Comparison of ENCODE assay signal across 12 cellular contexts in the genomic region with DNA sequence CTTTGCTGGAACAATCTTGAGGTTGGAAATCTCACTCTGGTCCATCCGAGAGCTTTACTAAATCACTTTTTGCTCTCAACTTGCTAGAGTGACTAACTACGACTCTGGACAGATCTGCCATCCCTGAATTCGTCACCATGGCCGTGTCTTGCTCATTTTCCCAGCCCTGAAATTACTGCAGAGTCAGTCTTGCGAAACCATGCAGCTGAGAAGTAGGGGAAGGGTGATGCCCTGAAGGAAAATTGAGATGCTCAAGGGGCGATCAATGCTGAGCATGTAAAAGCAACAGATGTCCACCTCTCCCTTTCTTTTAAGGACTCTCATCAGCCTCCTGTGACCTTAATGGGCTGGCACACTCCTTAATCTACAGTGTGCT. TPM values are rescaled to one million over a fixed set of nuclear protein-coding genes. Genes with fewer than 3 reads are reported as not detected.
DNase-seq lines count a peak whose midpoint lies in the region; ATAC-seq, FAIRE-seq and TF ChIP-seq lines count a peak whose summit lies in the region.
"Had no signal": no experiment of that assay in that cellular context is flagged by ENCODE, and none has a peak within 500 bp of the region (broad histone marks: within the 10 kb centered on the region; RNA-seq: fewer than 3 reads in every experiment).

No MANE protein-coding gene starts in this region.

- H3K27ac ChIP-seq in A549 (peak overlapping the region in 1 of 2 experiments; percentile 12; a peak in 1 of 6 replicates), HepG2 (ENCODE audit: extremely low read length, insufficient read depth, low read length) (no peak overlapping the region)
- H3K27ac ChIP-seq: C4-2B, ovary had no signal

- peaks cover 29% of the 10 kb centered on the region for H3K4me1 Mint-ChIP-seq in MCF 10A (ENCODE audit: insufficient read depth, unreplicated experiment)
- H3K4me1 Mint-ChIP-seq in activated T-helper 1 cell treated with anti-CD3 and anti-CD28 coated beads, Interleukin-12 subunit alpha, Interleukin-12 subunit beta, Interleukin-2, Interleukin-4 antibody, amounts not matched to agents 30 ng/mL and 10 ng/mL and 1 ng/mL, durations not matched to agents 14 hours and 24 hours and 36 hours (ENCODE audit: low read depth) = no peaks in the 10 kb centered on the region

- H3K9me3 ChIP-seq in A549 (no peaks in the 10 kb centered on the region), HepG2 (ENCODE audit: low read length) (no peaks in the 10 kb centered on the region)
- H3K9me3 ChIP-seq: ovary had no signal

- CTCF ChIA-PET in A549 (lab: Yijun Ruan, JAX) = interaction anchor here (0.6 to 10.3 kb wide), 27 partner anchors 10 to 251 kb away, joined by 3 to 296 read pairs (median 5); a partner anchor contains a TSS
- CTCF ChIA-PET in MCF 10A (lab: Yijun Ruan, JAX) = interaction anchor here (0.5 to 7.1 kb wide), 28 partner anchors 11 to 823 kb away, joined by 3 to 153 read pairs (median 4); a partner anchor contains a TSS
- CTCF ChIA-PET in HepG2 (lab: Yijun Ruan, JAX; ENCODE audit: low intra/inter-chr PET ratio, low total read pairs) = interaction anchor here (1.5 to 2.6 kb wide), 3 partner anchors 27 to 243 kb away, joined by 10 to 45 read pairs (median 17); no protein-coding TSS in a partner anchor

- H3K4me3 Mint-ChIP-seq in MCF 10A (ENCODE audit: unreplicated experiment) = peak overlapping the region; percentile 40
- no peak overlapping the region for H3K4me3 Mint-ChIP-seq in activated T-helper 1 cell treated with anti-CD3 and anti-CD28 coated beads, Interleukin-12 subunit alpha, Interleukin-12 subunit beta, Interleukin-2, Interleukin-4 antibody, amounts not matched to agents 30 ng/mL and 10 ng/mL and 1 ng/mL, durations not matched to agents 14 hours and 24 hours and 36 hours

- intact Hi-C loops in MCF 10A (cut with micrococcal nuclease) (no loop called here), HepG2 (cut with micrococcal nuclease; ENCODE audit: unreplicated experiment) (no loop called here)
- intact Hi-C loops in activated T-helper 1 cell treated with anti-CD3 and anti-CD28 coated beads, Interleukin-12 subunit alpha, Interleukin-12 subunit beta, Interleukin-2, Interleukin-4 antibody, amounts not matched to agents 30 ng/mL and 10 ng/mL and 1 ng/mL, durations not matched to agents 14 hours and 24 hours and 36 hours (cut with micrococcal nuclease) = no loop called here

- H3K27ac Mint-ChIP-seq in MCF 10A (ENCODE audit: low read depth, unreplicated experiment) = peak overlapping the region; percentile 69
- no peak overlapping the region for H3K27ac Mint-ChIP-seq in activated T-helper 1 cell treated with anti-CD3 and anti-CD28 coated beads, Interleukin-12 subunit alpha, Interleukin-12 subunit beta, Interleukin-2, Interleukin-4 antibody, amounts not matched to agents 30 ng/mL and 10 ng/mL and 1 ng/mL, durations not matched to agents 14 hours and 24 hours and 36 hours

- H2AFZ ChIP-seq in HepG2 (ENCODE audit: low read length) = no peak overlapping the region

- FAIRE-seq in A549 (lab: Jason Lieb, UNC) (no peak), HepG2 (lab: Jason Lieb, UNC) (no peak)

- WGBS in A549 (ENCODE audit: missing lambda C conversion rate) = 52% methylated on average over 6 of the region's 6 CpGs
- 88% methylated on average over 6 of the region's 6 CpGs for WGBS in HepG2 (ENCODE audit: low lambda C conversion rate)

- peak; percentile 51 to 58 for ATAC-seq in A549
- no peak for ATAC-seq in HepG2
- no peak for ATAC-seq in GM21515 (IDR thresholded peaks at IDR 0.05; ENCODE audit: unreplicated experiment)
- ATAC-seq in GM18511 (IDR thresholded peaks at IDR 0.05; ENCODE audit: unreplicated experiment) = no peak

- no peak for TF ChIP-seq CTCF in A549 (IDR thresholded peaks at IDR 0.05)
- TF ChIP-seq CTCF in MCF 10A (IDR thresholded peaks at IDR 0.05; ENCODE audit: unreplicated experiment) = no peak
- no peak for TF ChIP-seq CTCF in HepG2 (CRISPR knock-in tag; IDR thresholded peaks at IDR 0.05)

- TF ChIP-seq EP300 in A549 (IDR thresholded peaks at IDR 0.05) = no peak
- TF ChIP-seq EP300 in HepG2 (IDR thresholded peaks at IDR 0.05; ENCODE audit: low read depth in 2 of 2, low read length in 2 of 2) = no peak
- TF ChIP-seq EP300 in HepG2 (CRISPR knock-in tag; IDR thresholded peaks at IDR 0.05; ENCODE audit: borderline replicate concordance) = no peak

- H3K79me2 ChIP-seq in HepG2 (ENCODE audit: insufficient read depth, low read length) = peaks cover 2% of the 10 kb centered on the region

- H3K36me3 Mint-ChIP-seq in MCF 10A (ENCODE audit: insufficient read depth, unreplicated experiment) = peaks cover 48% of the 10 kb centered on the region
- H3K36me3 Mint-ChIP-seq in activated T-helper 1 cell treated with anti-CD3 and anti-CD28 coated beads, Interleukin-12 subunit alpha, Interleukin-12 subunit beta, Interleukin-2, Interleukin-4 antibody, amounts not matched to agents 30 ng/mL and 10 ng/mL and 1 ng/mL, durations not matched to agents 14 hours and 24 hours and 36 hours (ENCODE audit: low read depth) = no peaks in the 10 kb centered on the region

- no peaks in the 10 kb centered on the region for H4K20me1 ChIP-seq in HepG2 (ENCODE audit: insufficient read depth, low read length)

- TF ChIP-seq POLR2A in A549 (IDR thresholded peaks at IDR 0.05; ENCODE audit: low read length) (no peak), HepG2 (IDR thresholded peaks at IDR 0.05; ENCODE audit: insufficient read depth in 1 of 2, low read depth in 2 of 2, low read length in 2 of 2) (no peak)

- in situ Hi-C loops in HepG2 (cut with HindIII; ENCODE audit: extremely low pct_ligation_motif_present, low pct_unique_long_range_greater_than_20kb) = loop anchor here (25.0 kb wide), 1 partner anchor 382 kb away; no protein-coding TSS in a partner anchor

- H3K4me3 ChIP-seq in A549 (no peak overlapping the region), HepG2 (replicated peaks in 1 of 3; ENCODE audit: insufficient read depth in 1 of 3, low read depth in 2 of 3, low read length in 3 of 3) (no peak overlapping the region)
- H3K4me3 ChIP-seq: ovary had no signal

- no peaks in the 10 kb centered on the region for H3K27me3 ChIP-seq in HepG2 (ENCODE audit: control insufficient read depth in 1 of 2, insufficient read depth in 2 of 2, low read length in 2 of 2)
- H3K27me3 ChIP-seq: ovary had no signal

- no peaks in the 10 kb centered on the region for H3K9me3 Mint-ChIP-seq in MCF 10A (ENCODE audit: unreplicated experiment)
- no peaks in the 10 kb centered on the region for H3K9me3 Mint-ChIP-seq in activated T-helper 1 cell treated with anti-CD3 and anti-CD28 coated beads, Interleukin-12 subunit alpha, Interleukin-12 subunit beta, Interleukin-2, Interleukin-4 antibody, amounts not matched to agents 30 ng/mL and 10 ng/mL and 1 ng/mL, durations not matched to agents 14 hours and 24 hours and 36 hours

- no TSS peak for BruUV-seq in MCF 10A (replicated peaks; lab: Mats Ljungman, UMichigan)
- no TSS peak for BruUV-seq in HepG2 (replicated peaks; lab: Mats Ljungman, UMichigan)

- peak in 1 of 2 experiments; percentile 12 for DNase-seq in A549 (ENCODE audit: low read depth in 1 of 2, low spot score in 1 of 2)
- DNase-seq in HK-2 (ENCODE audit: unreplicated experiment) = peak; percentile 14
- peak; percentile 83 for DNase-seq in MCF 10A (ENCODE audit: unreplicated experiment)
- no peak for DNase-seq in HepG2 (ENCODE audit: low spot score)
- DNase-seq in mucosa of gallbladder (ENCODE audit: low spot score) = no peak
- DNase-seq in activated T-helper 1 cell treated with anti-CD3 and anti-CD28 coated beads, Interleukin-12 subunit alpha, Interleukin-12 subunit beta, Interleukin-2, Interleukin-4 antibody, amounts not matched to agents 30 ng/mL and 10 ng/mL and 1 ng/mL, durations not matched to agents 14 hours and 24 hours and 36 hours (ENCODE audit: low spot score) = no peak
- DNase-seq: activated CD4-positive, alpha-beta T cell treated with anti-CD3 and anti-CD28 coated beads, Interleukin-2, amount 50 U/mL, for 4 hours; stimulated activated CD8-positive, alpha-beta memory T cell treated with anti-CD3 and anti-CD28 coated beads, Interleukin-4, amount 100 ng/mL, for 48 hours had no signal

- H3K9ac ChIP-seq in HepG2 (ENCODE audit: insufficient read depth, low read depth, low read length) = no peak overlapping the region

- POLR2A ChIA-PET in A549 (lab: Yijun Ruan, JAX) = interaction anchor here (3.1 kb wide), 1 partner anchor 19 kb away, joined by 9 read pairs; a partner anchor contains a TSS
- POLR2A ChIA-PET in MCF 10A (lab: Yijun Ruan, JAX) = interaction anchor here (0.6 to 1.3 kb wide), 5 partner anchors 19 to 243 kb away, joined by 3 to 6 read pairs (median 5); a partner anchor contains a TSS
- POLR2A ChIA-PET in HepG2 (lab: Yijun Ruan, JAX) = no interaction called here

- H3K4me2 ChIP-seq in A549 (peak overlapping the region; percentile 30; the same call in 2 of the 3 replicates), HepG2 (ENCODE audit: low read depth, low read length) (no peak overlapping the region)

- TF ChIP-seq RAD21 in A549 (conservative IDR thresholded peaks at IDR 0.05 in 1 of 2, IDR thresholded peaks at IDR 0.05 in 1 of 2) = no peak
- no peak for TF ChIP-seq RAD21 in HepG2 (CRISPR knock-in tag; IDR thresholded peaks at IDR 0.05)

- H3K4me1 ChIP-seq in A549 = peaks cover 9% of the 10 kb centered on the region
- H3K4me1 ChIP-seq in HepG2 (ENCODE audit: insufficient read depth, low read length) = peaks cover 23% of the 10 kb centered on the region

- no peaks in the 10 kb centered on the region for H3K27me3 Mint-ChIP-seq in MCF 10A (ENCODE audit: insufficient read depth, unreplicated experiment)
- no peaks in the 10 kb centered on the region for H3K27me3 Mint-ChIP-seq in activated T-helper 1 cell treated with anti-CD3 and anti-CD28 coated beads, Interleukin-12 subunit alpha, Interleukin-12 subunit beta, Interleukin-2, Interleukin-4 antibody, amounts not matched to agents 30 ng/mL and 10 ng/mL and 1 ng/mL, durations not matched to agents 14 hours and 24 hours and 36 hours (ENCODE audit: insufficient read depth)

- H3K36me3 ChIP-seq in HepG2 (replicated peaks in 1 of 2; ENCODE audit: control insufficient read depth in 1 of 2, insufficient read depth in 2 of 2, low read length in 2 of 2) = peaks cover 11 to 37% of the 10 kb centered on the region in 2 experiments
- H3K36me3 ChIP-seq: ovary had no signal

RNA-seq across cellular contexts. Expression of a gene that starts 18.8 kb away (rescaled TPM):
- 28.0 and 31.5 TPM in 2 replicates for polyA plus RNA-seq in A549 (2011; rRNA removed)
- 18.1 and 18.3 TPM in 2 replicates for polyA plus RNA-seq in A549 (2012; cell fraction: cytosol; rRNA removed)
- 6.1 and 11.4 TPM in 2 replicates for polyA plus RNA-seq in A549 (2012; cell fraction: nucleus; rRNA removed)
- polyA plus RNA-seq in A549 (2017; fragmentation: RNase III; extraction: RNeasy Plus Mini Kit Qiagen cat#74134 plus additional on column Dnase treatment) = 16.6 to 17.5 TPM (median 17.1 TPM) in 3 replicates
- 15.6 and 20.7 TPM in 2 replicates for polyA minus RNA-seq in A549 (2011; rRNA and poly(A)+ RNA removed)
- total RNA-seq in MCF 10A (2022) = 10.2 and 11.9 TPM in 2 replicates
- total RNA-seq in HepG2 (2016; rRNA removed; fragmentation: Illumina TruSeq; extraction: Trizol) = 50.7 and 66.3 TPM in 2 replicates
- 11.7 and 12.0 TPM in 2 replicates for total RNA-seq in HepG2 (2016; cell fraction: cytosol; rRNA removed; fragmentation: Illumina TruSeq; extraction: Trizol; ENCODE audit: low read depth)
- 54.0 and 71.4 TPM in 2 replicates for total RNA-seq in HepG2 (2016; cell fraction: insoluble cytoplasmic fraction; rRNA removed; fragmentation: Illumina TruSeq; extraction: Trizol)
- 39.4 and 41.1 TPM in 2 replicates for total RNA-seq in HepG2 (2016; cell fraction: membrane; rRNA removed; fragmentation: Illumina TruSeq; extraction: Trizol)
- 23.2 and 24.9 TPM in 2 replicates for total RNA-seq in HepG2 (2016; cell fraction: nucleus; rRNA removed; fragmentation: Illumina TruSeq; extraction: Trizol)
- 31.0 and 37.1 TPM in 2 replicates for polyA plus RNA-seq in HepG2 (2011; rRNA removed)
- polyA plus RNA-seq in HepG2 (2011; cell fraction: cytosol; rRNA removed) = 33.2 and 42.6 TPM in 2 replicates
- 15.1 and 17.8 TPM in 2 replicates for polyA plus RNA-seq in HepG2 (2011; cell fraction: nucleus; rRNA removed)
- 24.1 and 24.8 TPM in 2 replicates for polyA plus RNA-seq in HepG2 (2012)
- polyA plus RNA-seq in HepG2 (2016; cell fraction: cytosol; fragmentation: Illumina TruSeq; extraction: Trizol; ENCODE audit: low read depth) = 10.2 and 13.1 TPM in 2 replicates
- polyA plus RNA-seq in HepG2 (2016; cell fraction: insoluble cytoplasmic fraction; fragmentation: Illumina TruSeq; extraction: Trizol; ENCODE audit: low read depth) = 54.7 and 63.4 TPM in 2 replicates
- 26.6 and 28.7 TPM in 2 replicates for polyA plus RNA-seq in HepG2 (2016; cell fraction: membrane; fragmentation: Illumina TruSeq; extraction: Trizol; ENCODE audit: low read depth)
- polyA plus RNA-seq in HepG2 (2016; cell fraction: nucleus; fragmentation: Illumina TruSeq; extraction: Trizol; ENCODE audit: insufficient read depth, low read depth) = 33.0 and 35.1 TPM in 2 replicates
- polyA minus RNA-seq in HepG2 (2011; rRNA and poly(A)+ RNA removed; ENCODE audit: low replicate concordance) = 4.1 and 30.1 TPM in 2 replicates
- 14.5 and 16.1 TPM in 2 replicates for polyA minus RNA-seq in HepG2 (2011; cell fraction: cytosol; rRNA and poly(A)+ RNA removed)
- 23.0 and 27.8 TPM in 2 replicates for polyA minus RNA-seq in HepG2 (2011; cell fraction: nucleus; rRNA and poly(A)+ RNA removed)
- 18.8 TPM for total RNA-seq in mucosa of gallbladder
- 7.7 and 8.4 TPM in 2 replicates for total RNA-seq in activated T-helper 1 cell treated with anti-CD3 and anti-CD28 coated beads, Interleukin-12 subunit alpha, Interleukin-12 subunit beta, Interleukin-2, Interleukin-4 antibody, amounts not matched to agents 30 ng/mL and 10 ng/mL and 1 ng/mL, durations not matched to agents 14 hours and 24 hours and 36 hours

RNA-seq across cellular contexts. Expression of a gene that starts 46.9 kb away (rescaled TPM):
- polyA plus RNA-seq in A549 (2011; rRNA removed) (0.07 TPM in 1 of 2 replicates, not detected in the other), A549 (2017; fragmentation: RNase III; extraction: RNeasy Plus Mini Kit Qiagen cat#74134 plus additional on column Dnase treatment) (not detected in 3 replicates), HepG2 (2011; rRNA removed) (not detected in 2 replicates)
- polyA plus RNA-seq in A549 (2012; cell fraction: cytosol; rRNA removed) = not detected in 2 replicates
- not detected in 2 replicates for polyA plus RNA-seq in A549 (2012; cell fraction: nucleus; rRNA removed)
- polyA minus RNA-seq in A549 (2011; rRNA and poly(A)+ RNA removed) = not detected in 2 replicates
- total RNA-seq in MCF 10A (2022) (1.1 and 1.7 TPM in 2 replicates), HepG2 (2016; rRNA removed; fragmentation: Illumina TruSeq; extraction: Trizol) (not detected in 2 replicates), mucosa of gallbladder (18.2 TPM)
- not detected in 2 replicates for total RNA-seq in HepG2 (2016; cell fraction: cytosol; rRNA removed; fragmentation: Illumina TruSeq; extraction: Trizol; ENCODE audit: low read depth)
- total RNA-seq in HepG2 (2016; cell fraction: insoluble cytoplasmic fraction; rRNA removed; fragmentation: Illumina TruSeq; extraction: Trizol) = not detected in 2 replicates
- total RNA-seq in HepG2 (2016; cell fraction: membrane; rRNA removed; fragmentation: Illumina TruSeq; extraction: Trizol) = not detected in 2 replicates
- total RNA-seq in HepG2 (2016; cell fraction: nucleus; rRNA removed; fragmentation: Illumina TruSeq; extraction: Trizol) = not detected in 2 replicates
- polyA plus RNA-seq in HepG2 (2011; cell fraction: cytosol; rRNA removed) = not detected in 2 replicates
- polyA plus RNA-seq in HepG2 (2011; cell fraction: nucleus; rRNA removed) = not detected in 2 replicates
- not detected in 2 replicates for polyA plus RNA-seq in HepG2 (2012)
- polyA plus RNA-seq in HepG2 (2016; cell fraction: cytosol; fragmentation: Illumina TruSeq; extraction: Trizol; ENCODE audit: low read depth) = not detected in 2 replicates
- polyA plus RNA-seq in HepG2 (2016; cell fraction: insoluble cytoplasmic fraction; fragmentation: Illumina TruSeq; extraction: Trizol; ENCODE audit: low read depth) = not detected in 2 replicates
- polyA plus RNA-seq in HepG2 (2016; cell fraction: membrane; fragmentation: Illumina TruSeq; extraction: Trizol; ENCODE audit: low read depth) = not detected in 2 replicates
- polyA plus RNA-seq in HepG2 (2016; cell fraction: nucleus; fragmentation: Illumina TruSeq; extraction: Trizol; ENCODE audit: insufficient read depth, low read depth) = not detected in 2 replicates
- not detected in 2 replicates for polyA minus RNA-seq in HepG2 (2011; rRNA and poly(A)+ RNA removed; ENCODE audit: low replicate concordance)
- polyA minus RNA-seq in HepG2 (2011; cell fraction: cytosol; rRNA and poly(A)+ RNA removed) = not detected in 2 replicates
- polyA minus RNA-seq in HepG2 (2011; cell fraction: nucleus; rRNA and poly(A)+ RNA removed) = not detected in 2 replicates
- not detected in 2 replicates for total RNA-seq in activated T-helper 1 cell treated with anti-CD3 and anti-CD28 coated beads, Interleukin-12 subunit alpha, Interleukin-12 subunit beta, Interleukin-2, Interleukin-4 antibody, amounts not matched to agents 30 ng/mL and 10 ng/mL and 1 ng/mL, durations not matched to agents 14 hours and 24 hours and 36 hours

Comparison
In these comparisons a context has a peak if more than half of its experiments do, and no peak if none do; other contexts are left out.
1. ATAC-seq: peak in A549 (2 of 2); none in HepG2 (single experiment), GM21515 (single experiment) and GM18511 (single experiment).
2. DNase-seq: peak in HK-2 (single experiment) and MCF 10A (single experiment); none in HepG2 (single experiment), mucosa of gallbladder (single experiment) and activated T-helper 1 cell treated with anti-CD3 and anti-CD28 coated beads, Interleukin-12 subunit alpha, Interleukin-12 subunit beta, Interleukin-2, Interleukin-4 antibody, amounts not matched to agents 30 ng/mL and 10 ng/mL and 1 ng/mL, durations not matched to agents 14 hours and 24 hours and 36 hours (single experiment).